Comparison of ENCODE assay signal across 28 cellular contexts in the genomic region with DNA sequence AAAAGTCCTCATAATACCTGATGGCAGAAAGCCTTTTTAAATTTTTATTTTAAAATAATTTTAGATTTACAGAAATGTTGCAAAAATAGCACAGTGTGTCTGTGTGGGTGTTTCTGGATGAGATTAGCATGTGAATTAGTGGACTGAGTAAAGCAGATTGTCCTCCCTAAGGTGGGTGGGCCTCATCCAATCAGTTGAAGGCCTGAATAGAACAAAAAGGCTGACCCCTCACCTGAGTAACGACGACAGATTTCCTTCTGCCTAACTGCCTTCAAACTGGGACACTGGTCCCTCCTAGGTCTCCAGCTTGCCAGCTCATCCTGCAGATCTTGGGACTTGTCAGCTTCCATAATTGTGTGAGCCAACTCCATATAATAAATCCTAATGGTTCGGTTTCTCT.
"Had no signal": no experiment of that assay in that cellular context is flagged by ENCODE, and none has a peak within 500 bp of the region (broad histone marks: within the 10 kb centered on the region; RNA-seq: fewer than 3 reads in every experiment).

No MANE protein-coding gene starts in this region.

- DNase-seq: colonic mucosa; cortex of kidney; dermis blood vessel endothelial cell; dorsolateral prefrontal cortex; effector CD4-positive, alpha-beta T cell; effector CD8-positive, alpha-beta T cell; effector memory CD4-positive, alpha-beta T cell; effector memory CD8-positive, alpha-beta T cell; endodermal cell; erythroblast; esophagus squamous epithelium; foreskin fibroblast; foreskin keratinocyte; foreskin melanocyte; gastrocnemius medialis; glutamatergic neuron; head of caudate nucleus; heart left ventricle; heart right ventricle had no signal

- FAIRE-seq: colon, endometrium, endothelial cell of umbilical vein, frontal cortex had no signal

- H2AFZ ChIP-seq: hepatocyte had no signal

- H3K79me2 ChIP-seq: hepatocyte had no signal

- ATAC-seq: effector memory CD8-positive, alpha-beta T cell; esophagus mucosa; foreskin keratinocyte; gastrocnemius medialis; gastroesophageal sphincter; heart left ventricle; heart right ventricle had no signal

- H3K27ac ChIP-seq: colonic mucosa, coronary artery, dorsolateral prefrontal cortex, epithelial cell of prostate, esophagus squamous epithelium, foreskin keratinocyte, gastrocnemius medialis, gastroesophageal sphincter, heart left ventricle, heart right ventricle, hepatocyte had no signal

- H3K36me3 ChIP-seq: colonic mucosa, esophagus squamous epithelium, gastrocnemius medialis, heart left ventricle, heart right ventricle had no signal

- H3K4me2 ChIP-seq: hepatocyte had no signal

- H3K27me3 ChIP-seq: colonic mucosa, dorsolateral prefrontal cortex, esophagus squamous epithelium, foreskin keratinocyte, gastrocnemius medialis, gastroesophageal sphincter, hepatocyte had no signal

- H3K4me3 ChIP-seq: colonic mucosa, coronary artery, dorsolateral prefrontal cortex, esophagus squamous epithelium, gastrocnemius medialis, gastroesophageal sphincter, heart left ventricle, heart right ventricle, hepatocyte had no signal

- H3K9me3 ChIP-seq: colonic mucosa, esophagus squamous epithelium, gastrocnemius medialis, gastroesophageal sphincter, heart left ventricle, heart right ventricle had no signal

- H3K4me1 ChIP-seq: colonic mucosa, esophagus squamous epithelium, foreskin keratinocyte, gastrocnemius medialis, gastroesophageal sphincter, heart left ventricle, heart right ventricle had no signal
